2 cellular contexts compared by ENCODE assay signal in genomic region chr20:33093582-33093981, GRCh38.
TF ChIP-seq lines count a peak whose summit lies in the region.

No MANE protein-coding gene starts in this region.

TF ChIP-seq in HEK293, 187 proteins besides CTCF, POLR2A, EP300 and RAD21:
- TF ChIP-seq HIC1 (tag by site-specific recombination; IDR thresholded peaks at IDR 0.05) (no peak), HOXC10 (CRISPR knock-in tag; IDR thresholded peaks at IDR 0.05) (no peak), ZFHX2 (tag by site-specific recombination; conservative IDR thresholded peaks at IDR 0.05) (no peak; the same call in 1 of the 2 replicates), ZNF221 (tag by site-specific recombination; IDR thresholded peaks at IDR 0.05; ENCODE audit: borderline replicate concordance) (no peak), ZNF366 (tag by site-specific recombination; conservative IDR thresholded peaks at IDR 0.05) (peak; percentile 89), ZNF837 (tag by site-specific recombination; IDR thresholded peaks at IDR 0.05) (no peak), ZNF548 (tag by site-specific recombination; IDR thresholded peaks at IDR 0.05) (no peak), ZNF292 (tag by site-specific recombination; IDR thresholded peaks at IDR 0.05; ENCODE audit: borderline replicate concordance, low read depth) (no peak), ZNF140 (tag by site-specific recombination; IDR thresholded peaks at IDR 0.05) (no peak), ZBTB44 (tag by site-specific recombination; IDR thresholded peaks at IDR 0.05) (no peak), REST (tag by site-specific recombination; IDR thresholded peaks at IDR 0.05) (no peak), ZNF629 (tag by site-specific recombination; IDR thresholded peaks at IDR 0.05) (no peak), ATF2 (tag by site-specific recombination; IDR thresholded peaks at IDR 0.05; ENCODE audit: low read depth) (no peak), ZNF792 (tag by site-specific recombination; IDR thresholded peaks at IDR 0.05) (no peak), ZBTB17 (tag by site-specific recombination; IDR thresholded peaks at IDR 0.05) (peak; percentile 72), ZNF777 (tag by site-specific recombination; IDR thresholded peaks at IDR 0.05; ENCODE audit: borderline replicate concordance) (no peak), ZNF677 (tag by site-specific recombination; IDR thresholded peaks at IDR 0.05) (no peak), ZNF335 (tag by site-specific recombination; conservative IDR thresholded peaks at IDR 0.05) (no peak), ZNF416 (tag by site-specific recombination; IDR thresholded peaks at IDR 0.05) (no peak), IKZF3 (tag by site-specific recombination; IDR thresholded peaks at IDR 0.05) (no peak), ZNF24 (tag by site-specific recombination; IDR thresholded peaks at IDR 0.05) (no peak), EGR2 (tag by site-specific recombination; IDR thresholded peaks at IDR 0.05; ENCODE audit: low read depth) (peak; percentile 86), ZFP41 (tag by site-specific recombination; IDR thresholded peaks at IDR 0.05; ENCODE audit: borderline replicate concordance) (no peak), ZNF707 (tag by site-specific recombination; IDR thresholded peaks at IDR 0.05) (no peak), ZFP69B (tag by site-specific recombination; IDR thresholded peaks at IDR 0.05) (no peak)

TF ChIP-seq in H1, 55 proteins besides CTCF, POLR2A, EP300 and RAD21 (continued from another document):
- TF ChIP-seq ATF2 (IDR thresholded peaks at IDR 0.05; ENCODE audit: low read length) = no peak
- TF ChIP-seq POU5F1 (IDR thresholded peaks at IDR 0.05; ENCODE audit: low read depth, low read length) = no peak
- TF ChIP-seq KDM5A (IDR thresholded peaks at IDR 0.05; ENCODE audit: low read length) = no peak
- no peak for TF ChIP-seq GABPA (IDR thresholded peaks at IDR 0.05; ENCODE audit: borderline replicate concordance, insufficient read depth, low read length)
- no peak for TF ChIP-seq SRF (IDR thresholded peaks at IDR 0.05; ENCODE audit: low read depth, low read length)
- TF ChIP-seq RBBP5 (IDR thresholded peaks at IDR 0.05; ENCODE audit: borderline replicate concordance, low read depth, low read length) = no peak
- no peak for TF ChIP-seq SP2 (IDR thresholded peaks at IDR 0.05; ENCODE audit: low read length)
- no peak for TF ChIP-seq RXRA (IDR thresholded peaks at IDR 0.05; ENCODE audit: insufficient read depth, low read depth, low read length)
TF ChIP-seq in H1: peak in this region for 0.
